20 cellular contexts compared by ENCODE assay signal in genomic region chr6:40708049-40708448, GRCh38.
DNase-seq lines count a peak whose midpoint lies in the region; ATAC-seq and TF ChIP-seq lines count a peak whose summit lies in the region.
"Had no signal": no experiment of that assay in that cellular context is flagged by ENCODE, and none has a peak within 500 bp of the region (broad histone marks: within the 10 kb centered on the region; RNA-seq: fewer than 3 reads in every experiment).

No MANE protein-coding gene starts in this region.

- H3K4ac ChIP-seq in neuronal stem cell (ENCODE audit: low read length), result no peak overlapping the region

- H3K9me3 ChIP-seq in BLaER1 treated with 17β-estradiol and CSF1 and Interleukin-3, amounts not matched to agents 10 nM and 100 nM (replicated peaks in 1 of 11), result peaks cover 0 to 6% (median 0%) of the 10 kb centered on the region in 11 experiments; a peak in 2 of 22 replicates
- no peaks in the 10 kb centered on the region for H3K9me3 ChIP-seq in hepatocyte (ENCODE audit: low read depth)
- H3K9me3 ChIP-seq in neuronal stem cell (replicated peaks in 1 of 2; ENCODE audit: control insufficient read depth in 2 of 2, insufficient read depth in 1 of 2, low read depth in 1 of 2, low read length in 2 of 2), result peaks cover 0 to 7% of the 10 kb centered on the region in 2 donors
- no peaks in the 10 kb centered on the region for H3K9me3 ChIP-seq in aorta (ENCODE audit: control insufficient read depth, low read length)

- no peak overlapping the region for H3K23ac ChIP-seq in neuronal stem cell (ENCODE audit: low read depth, low read length, poor library complexity)

- no peak for DNase-seq in hepatocyte (ENCODE audit: low spot score)
- DNase-seq in neuronal stem cell (ENCODE audit: low spot score), result no peak
- DNase-seq in aorta, result no peak
- no peak for DNase-seq in NCI-H1930 (lab: John Stamatoyannopoulos, UW)
- DNase-seq: 8988T; C1 segment of cervical spinal cord; CD4-positive, CD25-positive, alpha-beta regulatory T cell; CD8-positive, alpha-beta memory T cell; COR-L47; DMS 273 treated with DMSO at 0.1 percent for 48 hours; DMS53; DND-41; EL; IMR-90 had no signal

- H3K79me1 ChIP-seq in neuronal stem cell (ENCODE audit: low read depth, low read length), result no peaks in the 10 kb centered on the region

- H2BK120ac ChIP-seq in neuronal stem cell (ENCODE audit: low read depth, low read length), result no peak overlapping the region

- no peak overlapping the region for H4K8ac ChIP-seq in neuronal stem cell (ENCODE audit: low read depth, low read length)

- H3K79me2 ChIP-seq in hepatocyte, result no peaks in the 10 kb centered on the region

- H3K36me3 ChIP-seq in BLaER1 treated with 17β-estradiol and CSF1 and Interleukin-3, amounts not matched to agents 10 nM and 100 nM, result no peaks in the 10 kb centered on the region
- H3K36me3 ChIP-seq in hepatocyte (replicated peaks; ENCODE audit: insufficient read depth, low read depth) (no peaks in the 10 kb centered on the region), neuronal stem cell (replicated peaks in 1 of 2; ENCODE audit: control insufficient read depth in 2 of 2, insufficient read depth in 2 of 2, low read length in 2 of 2) (no peaks in the 10 kb centered on the region), aorta (ENCODE audit: control insufficient read depth in 1 of 2, insufficient read depth in 2 of 2, low read length in 1 of 2) (no peaks in the 10 kb centered on the region)

- 82% methylated on average over 4 of the region's 4 CpGs for WGBS in hepatocyte (ENCODE audit: low lambda C conversion rate, missing lambda C conversion rate)
- no CpG with 5 or more reads among the region's 4 CpGs for WGBS in neuronal stem cell (ENCODE audit: extremely low coverage in 2 of 2, insufficient read length in 2 of 2, insufficient replicate concordance in 1 of 2), 2 donors
- WGBS in aorta, 2 donors, result 35 to 46% methylated on average over 4 of the region's 4 CpGs

- peak overlapping the region; percentile 86 for H4K91ac ChIP-seq in neuronal stem cell (ENCODE audit: low read depth, low read length, poor library complexity)

- H3K9ac ChIP-seq in BLaER1 treated with 17β-estradiol and CSF1 and Interleukin-3, amounts not matched to agents 10 nM and 100 nM, result peak overlapping the region in 6 of 11 experiments; percentile 17 to 74 (median 63); a peak in 10 of 22 replicates
- H3K9ac ChIP-seq in neuronal stem cell (ENCODE audit: low read depth, low read length, poor library complexity), result no peak overlapping the region

- intact Hi-C loops in aorta (cut with DNase I), result no loop called here

- peak overlapping the region in 8 of 11 experiments; percentile 8 to 89 (median 68); a peak in 12 of 22 replicates for H3K27ac ChIP-seq in BLaER1 treated with 17β-estradiol and CSF1 and Interleukin-3, amounts not matched to agents 10 nM and 100 nM
- H3K27ac ChIP-seq in hepatocyte, result peak overlapping the region; percentile 28
- H3K27ac ChIP-seq in neuronal stem cell (replicated peaks; ENCODE audit: low read length), result no peak overlapping the region
- peak overlapping the region; percentile 34 to 70 for H3K27ac ChIP-seq in aorta (ENCODE audit: low read depth in 1 of 2, low read length in 2 of 2)

- ATAC-seq in aorta (ENCODE audit: low FRiP score) (peak; percentile 8), HG03039 (IDR thresholded peaks at IDR 0.05; ENCODE audit: unreplicated experiment) (no peak), GM21390 (IDR thresholded peaks at IDR 0.05; ENCODE audit: unreplicated experiment) (no peak)
- ATAC-seq: GM23338, HCT116, K562 had no signal

- H3K4me1 ChIP-seq in BLaER1 treated with 17β-estradiol and CSF1 and Interleukin-3, amounts not matched to agents 10 nM and 100 nM, result peaks cover 13 to 100% (median 100%) of the 10 kb centered on the region in 10 experiments
- H3K4me1 ChIP-seq in hepatocyte (ENCODE audit: insufficient read depth) (peaks cover 6% of the 10 kb centered on the region), neuronal stem cell (ENCODE audit: control insufficient read depth in 2 of 2, insufficient read depth in 1 of 2, low read depth in 1 of 2, low read length in 2 of 2) (peaks cover 11 to 13% of the 10 kb centered on the region in 2 donors), aorta (ENCODE audit: control insufficient read depth in 1 of 2, insufficient read depth in 2 of 2, low read length in 2 of 2) (no peaks in the 10 kb centered on the region)

- H3K18ac ChIP-seq in neuronal stem cell (ENCODE audit: low read length), result no peak overlapping the region

- peak overlapping the region in 3 of 10 experiments; percentile 20 to 29 (median 26); a peak in 4 of 20 replicates for H3K4me3 ChIP-seq in BLaER1 treated with 17β-estradiol and CSF1 and Interleukin-3, amounts not matched to agents 10 nM and 100 nM
- H3K4me3 ChIP-seq in hepatocyte (no peak overlapping the region), neuronal stem cell (ENCODE audit: low read length in 2 of 2) (no peak overlapping the region), aorta (ENCODE audit: low read length in 2 of 2) (no peak overlapping the region)
- H3K4me3 ChIP-seq: GM23338, K562 had no signal

- peaks cover 0 to 15% (median 0%) of the 10 kb centered on the region in 11 experiments; a peak in 4 of 22 replicates for H3K27me3 ChIP-seq in BLaER1 treated with 17β-estradiol and CSF1 and Interleukin-3, amounts not matched to agents 10 nM and 100 nM
- H3K27me3 ChIP-seq in hepatocyte (no peaks in the 10 kb centered on the region), neuronal stem cell (ENCODE audit: control insufficient read depth in 3 of 3, insufficient read depth in 3 of 3, low read depth in 1 of 3, low read length in 3 of 3) (no peaks in the 10 kb centered on the region), aorta (ENCODE audit: control insufficient read depth in 1 of 2, insufficient read depth in 2 of 2, low read length in 1 of 2) (no peaks in the 10 kb centered on the region)

- peak overlapping the region; percentile 36 for H2BK12ac ChIP-seq in neuronal stem cell (ENCODE audit: low read length)

- no peak for TF ChIP-seq CTCF in hepatocyte (IDR thresholded peaks at IDR 0.05; ENCODE audit: poor library complexity)

- H3K14ac ChIP-seq in neuronal stem cell (ENCODE audit: low read length), result no peak overlapping the region

- no peak overlapping the region for H2AFZ ChIP-seq in hepatocyte
- H2AFZ ChIP-seq in neuronal stem cell (ENCODE audit: low read length), result no peak overlapping the region
- H2AFZ ChIP-seq: GM23338 had no signal

- H3K9me2 ChIP-seq in hepatocyte (replicated peaks; ENCODE audit: insufficient read depth), result no peaks in the 10 kb centered on the region

- no peak overlapping the region for H2BK5ac ChIP-seq in neuronal stem cell (ENCODE audit: low read length)

- peak overlapping the region in 9 of 11 experiments; percentile 65 to 96 (median 89); a peak in 18 of 22 replicates for H3K4me2 ChIP-seq in BLaER1 treated with 17β-estradiol and CSF1 and Interleukin-3, amounts not matched to agents 10 nM and 100 nM
- no peak overlapping the region for H3K4me2 ChIP-seq in hepatocyte
- no peak overlapping the region for H3K4me2 ChIP-seq in neuronal stem cell (ENCODE audit: insufficient read depth, low read length, poor library complexity, severe bottlenecking)
- H3K4me2 ChIP-seq: GM23338 had no signal

- H2AK5ac ChIP-seq in neuronal stem cell (ENCODE audit: low read depth, low read length), result peak overlapping the region; percentile 12

- 0 out of 22 replicates have a peak, but pooled peaks cover 0 to under 1% (median 0%) of the 10 kb centered on the region in 11 experiments for H4K20me1 ChIP-seq in BLaER1 treated with 17β-estradiol and CSF1 and Interleukin-3, amounts not matched to agents 10 nM and 100 nM
- no peaks in the 10 kb centered on the region for H4K20me1 ChIP-seq in hepatocyte (ENCODE audit: insufficient read depth, poor library complexity, severe bottlenecking)

- peak overlapping the region; percentile 3 for H2BK15ac ChIP-seq in neuronal stem cell (ENCODE audit: low read length)

Comparison
In these comparisons a context has a peak if more than half of its experiments do, and no peak if none do; other contexts are left out.
1. H3K4me2 ChIP-seq: peak in BLaER1 treated with 17β-estradiol and CSF1 and Interleukin-3, amounts not matched to agents 10 nM and 100 nM (9 of 11); none in hepatocyte (single experiment) and neuronal stem cell (single experiment).